22 cellular contexts compared by ENCODE assay signal in genomic region chr16:78992001-78992400, GRCh38.
"Had no signal": no experiment of that assay in that cellular context is flagged by ENCODE, and none has a peak within 500 bp of the region (broad histone marks: within the 10 kb centered on the region; RNA-seq: fewer than 3 reads in every experiment).

No MANE protein-coding gene starts in this region.

- H3K27me3 ChIP-seq: colonic mucosa, esophagus muscularis mucosa, foreskin keratinocyte, gastroesophageal sphincter, heart right ventricle, left lung had no signal

- H3K9me3 Mint-ChIP-seq: dendritic cell treated with granulocyte-macrophage colony-stimulating factor and Interleukin-4, amounts not matched to agents 40 ng/mL and 50 ng/mL, for 4 days; effector memory CD8-positive, alpha-beta T cell had no signal

- H3K4me3 Mint-ChIP-seq: dendritic cell treated with granulocyte-macrophage colony-stimulating factor and Interleukin-4, amounts not matched to agents 40 ng/mL and 50 ng/mL, for 4 days; effector memory CD8-positive, alpha-beta T cell had no signal

- H3K9me3 ChIP-seq: colonic mucosa, esophagus muscularis mucosa, gastroesophageal sphincter, heart right ventricle, left lung, lower lobe of right lung had no signal

- ATAC-seq: effector memory CD8-positive, alpha-beta T cell; foreskin keratinocyte; gastroesophageal sphincter; heart right ventricle; left cardiac atrium; left lung; left ventricle myocardium superior; lower lobe of right lung had no signal

- FAIRE-seq: endothelial cell of umbilical vein, frontal cortex, islet of Langerhans, keratinocyte had no signal

- H3K27me3 Mint-ChIP-seq: effector memory CD8-positive, alpha-beta T cell had no signal

- H3K27ac ChIP-seq: colonic mucosa, esophagus muscularis mucosa, foreskin keratinocyte, gastroesophageal sphincter, heart right ventricle, left lung, lower lobe of right lung had no signal

- H3K36me3 ChIP-seq: colonic mucosa, esophagus muscularis mucosa, gastroesophageal sphincter, heart right ventricle, left lung, lower lobe of right lung had no signal

- H3K4me1 ChIP-seq: colonic mucosa, left lung, lower lobe of right lung had no signal

- H3K4me3 ChIP-seq: colonic mucosa, esophagus muscularis mucosa, gastroesophageal sphincter, heart right ventricle, left lung, lower lobe of right lung had no signal

- H3K27ac Mint-ChIP-seq: dendritic cell treated with granulocyte-macrophage colony-stimulating factor and Interleukin-4, amounts not matched to agents 40 ng/mL and 50 ng/mL, for 4 days had no signal

- DNase-seq: colonic mucosa; cortex of kidney; effector CD8-positive, alpha-beta T cell; effector memory CD8-positive, alpha-beta T cell; foreskin keratinocyte; glutamatergic neuron; head of caudate nucleus; heart right ventricle; hippocampal formation; left cardiac atrium; left lung; left ventricle myocardium superior; lower lobe of right lung; mesendoderm; midbrain had no signal
